16 cellular contexts compared by ENCODE assay signal in genomic region chr5:23730023-23730422, GRCh38.
A peak's percentile ranks its signal among the peaks of the same experiment; 100 is the strongest.
DNase-seq lines count a peak whose midpoint lies in the region; ATAC-seq and TF ChIP-seq lines count a peak whose summit lies in the region.
"Had no signal": no experiment of that assay in that cellular context is flagged by ENCODE, and none has a peak within 500 bp of the region (broad histone marks: within the 10 kb centered on the region; RNA-seq: fewer than 3 reads in every experiment).

No MANE protein-coding gene starts in this region.

- no peak overlapping the region for H3K18ac ChIP-seq in mesendoderm (ENCODE audit: low read length)

- no peak overlapping the region for H4K8ac ChIP-seq in mesendoderm (ENCODE audit: low read depth, low read length)

- TF ChIP-seq CTCF in HEK293 (tag by site-specific recombination; IDR thresholded peaks at IDR 0.05), result no peak

- ATAC-seq in HG02571 (IDR thresholded peaks at IDR 0.05; ENCODE audit: unreplicated experiment) (no peak), GM19395 (IDR thresholded peaks at IDR 0.05; ENCODE audit: unreplicated experiment) (no peak)

- H3K36me3 Mint-ChIP-seq in activated CD4-positive, alpha-beta memory T cell treated with anti-CD3 and anti-CD28 coated beads for 36 hours, result no peaks in the 10 kb centered on the region
- H3K36me3 Mint-ChIP-seq: CD8-positive, alpha-beta memory T cell had no signal

- H3K79me1 ChIP-seq in mesendoderm (ENCODE audit: low read length), result no peaks in the 10 kb centered on the region

- no peak overlapping the region for H2AK5ac ChIP-seq in mesendoderm (ENCODE audit: low read length)

- POLR2A ChIA-PET in HEK293 (lab: Yijun Ruan, JAX), result no interaction called here
- POLR2A ChIA-PET in activated CD4-positive, alpha-beta memory T cell treated with anti-CD3 and anti-CD28 coated beads for 36 hours (lab: Charles Lee), result no interaction called here

- H3K27me3 Mint-ChIP-seq in activated CD4-positive, alpha-beta memory T cell treated with anti-CD3 and anti-CD28 coated beads for 36 hours, result no peaks in the 10 kb centered on the region
- H3K27me3 Mint-ChIP-seq: CD8-positive, alpha-beta memory T cell had no signal

- H3K4me2 ChIP-seq in mesendoderm (ENCODE audit: low read length), result no peak overlapping the region
- H3K4me2 ChIP-seq: BLaER1 had no signal

- intact Hi-C loops in activated CD4-positive, alpha-beta memory T cell treated with anti-CD3 and anti-CD28 coated beads for 36 hours (cut with micrococcal nuclease), result no loop called here

- no peaks in the 10 kb centered on the region for H3K4me1 ChIP-seq in HEK293 (ENCODE audit: control insufficient read depth, insufficient read depth, low read length)
- no peaks in the 10 kb centered on the region for H3K4me1 ChIP-seq in mesendoderm (ENCODE audit: control insufficient read depth, low read depth, low read length)
- H3K4me1 ChIP-seq: BLaER1 had no signal

- no peaks in the 10 kb centered on the region for H3K27me3 ChIP-seq in mesendoderm (ENCODE audit: insufficient read depth, low read length, poor library complexity)
- H3K27me3 ChIP-seq: BLaER1 had no signal

- H3K4ac ChIP-seq in mesendoderm (ENCODE audit: low read depth, low read length), result no peak overlapping the region

- H3K9me3 ChIP-seq in HEK293 (ENCODE audit: control insufficient read depth, insufficient read depth, low read depth, low read length), result no peaks in the 10 kb centered on the region
- H3K9me3 ChIP-seq: BLaER1 had no signal

- no peak overlapping the region for H3K9ac ChIP-seq in mesendoderm (ENCODE audit: low read length)
- H3K9ac ChIP-seq: BLaER1 had no signal

- peaks cover 24% of the 10 kb centered on the region for H3K9me3 Mint-ChIP-seq in activated CD4-positive, alpha-beta memory T cell treated with anti-CD3 and anti-CD28 coated beads for 36 hours

- H4K5ac ChIP-seq in mesendoderm (ENCODE audit: low read length), result no peak overlapping the region

- no peak overlapping the region for H3K4me3 Mint-ChIP-seq in activated CD4-positive, alpha-beta memory T cell treated with anti-CD3 and anti-CD28 coated beads for 36 hours
- H3K4me3 Mint-ChIP-seq: CD8-positive, alpha-beta memory T cell had no signal

- no peak overlapping the region for H3K27ac ChIP-seq in HEK293 (ENCODE audit: extremely low read depth, low read depth, low read length)
- H3K27ac ChIP-seq in mesendoderm (ENCODE audit: low read depth, low read length), result no peak overlapping the region
- H3K27ac ChIP-seq: 22Rv1, BLaER1 had no signal

- no CpG with 5 or more reads among the region's 2 CpGs for WGBS in mesendoderm (ENCODE audit: extremely low coverage, insufficient coverage, low lambda C conversion rate)

- CTCF ChIA-PET in HEK293 (lab: Yijun Ruan, JAX), result no interaction called here
- CTCF ChIA-PET in activated CD4-positive, alpha-beta memory T cell treated with anti-CD3 and anti-CD28 coated beads for 36 hours (lab: Charles Lee), result no interaction called here

- H3K36me3 ChIP-seq in HEK293 (ENCODE audit: control insufficient read depth in 2 of 2, insufficient read depth in 1 of 2, low read length in 2 of 2), result no peaks in the 10 kb centered on the region
- H3K36me3 ChIP-seq in mesendoderm (ENCODE audit: control insufficient read depth, insufficient read depth, low read length), result no peaks in the 10 kb centered on the region
- H3K36me3 ChIP-seq: BLaER1 had no signal

- H2BK120ac ChIP-seq in mesendoderm (ENCODE audit: low read depth, low read length), result no peak overlapping the region

- no peak overlapping the region for H3K23ac ChIP-seq in mesendoderm (ENCODE audit: low read length)

- no peak overlapping the region for H3K56ac ChIP-seq in mesendoderm (ENCODE audit: low read length)

- no peak overlapping the region for H2BK5ac ChIP-seq in mesendoderm (ENCODE audit: low read length)

- H3K4me1 Mint-ChIP-seq in activated CD4-positive, alpha-beta memory T cell treated with anti-CD3 and anti-CD28 coated beads for 36 hours (ENCODE audit: low read depth), result no peaks in the 10 kb centered on the region
- H3K4me1 Mint-ChIP-seq: CD8-positive, alpha-beta memory T cell had no signal

- DNase-seq in NCI-H1105 treated with DMSO at 0.1 percent for 48 hours (lab: John Stamatoyannopoulos, UW) (peak; percentile 4), NCI-H1105 (lab: John Stamatoyannopoulos, UW) (no peak), NCI-H82 treated with DMSO at 0.1 percent for 48 hours (lab: John Stamatoyannopoulos, UW; ENCODE audit: unreplicated experiment) (peak; percentile 74), mesendoderm (peak; percentile 91)
- DNase-seq in activated CD4-positive, alpha-beta memory T cell treated with anti-CD3 and anti-CD28 coated beads for 36 hours, result no peak
- DNase-seq: AML-193; Caco-2; CD8-positive, alpha-beta memory T cell; DMS53; GF-D8; HCEC 1CT had no signal

- no peaks in the 10 kb centered on the region for H3K79me2 ChIP-seq in mesendoderm (ENCODE audit: control insufficient read depth, insufficient read depth, low read length)

- H3K4me3 ChIP-seq in HEK293 (ENCODE audit: low read depth, low read length) (no peak overlapping the region), mesendoderm (ENCODE audit: low read length) (no peak overlapping the region)
- H3K4me3 ChIP-seq: BLaER1 had no signal

- no peak overlapping the region for H3K27ac Mint-ChIP-seq in activated CD4-positive, alpha-beta memory T cell treated with anti-CD3 and anti-CD28 coated beads for 36 hours
- H3K27ac Mint-ChIP-seq: CD8-positive, alpha-beta memory T cell had no signal

- no peak overlapping the region for H2BK15ac ChIP-seq in mesendoderm (replicated peaks; ENCODE audit: low read depth)

TF ChIP-seq in HEK293, 187 proteins besides CTCF, POLR2A, EP300 and RAD21:
- TF ChIP-seq TCF7L2 (IDR thresholded peaks at IDR 0.05; ENCODE audit: borderline replicate concordance, low read depth, low read length) (peak; percentile 74; the same call in 1 of the 2 replicates), ZNF221 (tag by site-specific recombination; IDR thresholded peaks at IDR 0.05; ENCODE audit: borderline replicate concordance) (no peak), ZBTB26 (tag by site-specific recombination; optimal IDR thresholded peaks at IDR 0.05) (no peak)

Comparison
In these comparisons a context has a peak if more than half of its experiments do, and no peak if none do; other contexts are left out.
1. DNase-seq: peak in NCI-H1105 treated with DMSO at 0.1 percent for 48 hours (single experiment), NCI-H82 treated with DMSO at 0.1 percent for 48 hours (single experiment) and mesendoderm (single experiment); none in NCI-H1105 (single experiment) and activated CD4-positive, alpha-beta memory T cell treated with anti-CD3 and anti-CD28 coated beads for 36 hours (single experiment).